8 cellular contexts compared by ENCODE assay signal in genomic region chr19:39407644-39408391, GRCh38. TPM values are rescaled to one million over a fixed set of nuclear protein-coding genes. Genes with fewer than 3 reads are reported as not detected.
DNase-seq lines count a peak whose midpoint lies in the region; ATAC-seq, FAIRE-seq and TF ChIP-seq lines count a peak whose summit lies in the region.

No MANE protein-coding gene starts in this region.

- H3K4me2 ChIP-seq in mammary epithelial cell (ENCODE audit: insufficient read depth, low read depth, low read length) = peak overlapping the region; percentile 82

- H4K20me1 ChIP-seq in mammary epithelial cell (ENCODE audit: insufficient read depth, low read length) = no peaks in the 10 kb centered on the region

- peak overlapping the region; percentile 97 for H3K9ac ChIP-seq in mammary epithelial cell (ENCODE audit: insufficient read depth, low read length)

- H2AFZ ChIP-seq in mammary epithelial cell (ENCODE audit: low read depth, low read length) = no peak overlapping the region

- TF ChIP-seq POLR2A in GM15510 (IDR thresholded peaks at IDR 0.05; ENCODE audit: borderline replicate concordance, extremely low read depth, insufficient read length) (peak; percentile 25), H54 (IDR thresholded peaks at IDR 0.05; ENCODE audit: low read depth, low read length) (no peak)

- H3K9me3 ChIP-seq in mammary epithelial cell (replicated peaks; ENCODE audit: insufficient read depth, low read length) = no peaks in the 10 kb centered on the region

- WGBS in mammary epithelial cell (ENCODE audit: low coverage, missing lambda C conversion rate) = 2% methylated on average over 13 of the region's 41 CpGs

- H3K4me3 ChIP-seq in mammary epithelial cell (replicated peaks in 1 of 3; ENCODE audit: insufficient read depth in 1 of 3, low read depth in 2 of 3, low read length in 3 of 3) = peak overlapping the region; percentile 80 to 97 (median 90)

- no peak for FAIRE-seq in H54 (lab: Jason Lieb, UNC)

- BruUV-seq in mammary epithelial cell (replicated peaks; lab: Mats Ljungman, UMichigan) = no TSS peak

- in situ Hi-C loops in mammary epithelial cell (cut with MboI; ENCODE audit: low sequenced_read_pairs in 2 of 2) = no loop called here

- H3K4me1 ChIP-seq in mammary epithelial cell (ENCODE audit: insufficient read depth, low read length) = peaks cover 39% of the 10 kb centered on the region

- intact Hi-C loops in mammary epithelial cell (cut with micrococcal nuclease) (no loop called here), left colon (cut with DNase I, micrococcal nuclease) (no loop called here)

- peaks cover 24% of the 10 kb centered on the region for H3K79me2 ChIP-seq in mammary epithelial cell (ENCODE audit: insufficient read depth, low read length)

- DNase-seq in T-helper 1 cell = peak; percentile 47 to 90 (median 60)
- peak; percentile 65 for DNase-seq in mammary epithelial cell
- peak; percentile 68 to 82 for DNase-seq in left colon
- peak; percentile 60 to 88 (median 74) for DNase-seq in stimulated activated naive CD4-positive, alpha-beta T cell (lab: John Stamatoyannopoulos, UW)
- DNase-seq in H54 (ENCODE audit: insufficient read length, low spot score) = no peak
- DNase-seq in cerebellar cortex (ENCODE audit: low spot score) = no peak

- dilution Hi-C loops in mammary epithelial cell (cut with HindIII; ENCODE audit: low sequenced_read_pairs) = no loop called here

- CTCF ChIA-PET in mammary epithelial cell (lab: Charles Lee; ENCODE audit: low non-redundant PET) = interaction anchor here (0.9 kb wide), 1 partner anchor 10 kb away, joined by 3 read pairs; no protein-coding TSS in a partner anchor

- TF ChIP-seq CTCF in mammary epithelial cell (conservative IDR thresholded peaks at IDR 0.05 in 1 of 2, IDR thresholded peaks at IDR 0.05 in 1 of 2; ENCODE audit: extremely low read depth in 1 of 2, insufficient read depth in 1 of 2, low read depth in 1 of 2, low read length in 2 of 2) = no peak

- peak overlapping the region; percentile 97 for H3K27ac ChIP-seq in mammary epithelial cell (ENCODE audit: insufficient read depth, low read depth, low read length)

- no peaks in the 10 kb centered on the region for H3K27me3 ChIP-seq in mammary epithelial cell (ENCODE audit: insufficient read depth, low read length)

- ATAC-seq in left colon = peak; percentile 8
- ATAC-seq in HG03571 (IDR thresholded peaks at IDR 0.05; ENCODE audit: unreplicated experiment) = no peak

- H3K36me3 ChIP-seq in mammary epithelial cell (ENCODE audit: insufficient read depth, low read length) = peaks cover 4% of the 10 kb centered on the region

RNA-seq across cellular contexts. Expression of gene ZFP36, which starts 1.2 kb away (rescaled TPM):
- total RNA-seq in mammary epithelial cell (100 to 1,000 TPM in 1 of 2 donors, 10 to 100 TPM in 1; 13.3 to 110 TPM), left colon (100 to 1,000 TPM; 152 to 391 TPM)
- polyA plus RNA-seq in mammary epithelial cell = 10.4 TPM
- 34.5 TPM for polyA minus RNA-seq in mammary epithelial cell

RNA-seq across cellular contexts. Expression of gene PLEKHG2, which starts 4.7 kb away (rescaled TPM):
- total RNA-seq in mammary epithelial cell (10 to 100 TPM; 15.5 to 40.6 TPM), left colon (1 to 10 TPM; 6.2 to 9.3 TPM)
- 21.9 TPM for polyA plus RNA-seq in mammary epithelial cell
- 10.2 TPM for polyA minus RNA-seq in mammary epithelial cell

RNA-seq across cellular contexts. Expression of gene MED29, which starts 16.6 kb away (rescaled TPM):
- total RNA-seq in mammary epithelial cell (10 to 100 TPM; 19.5 to 29.3 TPM), left colon (10 to 100 TPM; 30.4 to 32.4 TPM)
- 25.9 TPM for polyA plus RNA-seq in mammary epithelial cell
- 21.9 TPM for polyA minus RNA-seq in mammary epithelial cell

RNA-seq across cellular contexts. Expression of gene PAF1, which starts 16.9 kb away (rescaled TPM):
- total RNA-seq in mammary epithelial cell (10 to 100 TPM; 25.5 to 45.8 TPM), left colon (10 to 100 TPM; 30.5 to 31.2 TPM)
- polyA plus RNA-seq in mammary epithelial cell = 54.0 TPM
- polyA minus RNA-seq in mammary epithelial cell = 26.5 TPM

RNA-seq across cellular contexts. Expression of gene RPS16, which starts 27.9 kb away (rescaled TPM):
- total RNA-seq in mammary epithelial cell (1,000 to 10,000 TPM in 1 of 2 donors, 100 to 1,000 TPM in 1; 361 to 1,710 TPM), left colon (1,000 to 10,000 TPM; 1,556 to 1,578 TPM)
- 3,363 TPM for polyA plus RNA-seq in mammary epithelial cell
- 1,696 TPM for polyA minus RNA-seq in mammary epithelial cell

Comparison
In these comparisons a context has a peak if more than half of its experiments do, and no peak if none do; other contexts are left out.
1. DNase-seq: peak in T-helper 1 cell (5 of 5), mammary epithelial cell (single experiment), left colon (2 of 2) and stimulated activated naive CD4-positive, alpha-beta T cell (6 of 6); none in H54 (single experiment) and cerebellar cortex (single experiment).